2 cellular contexts compared by ENCODE assay signal in genomic region chr2:27640722-27641245, GRCh38.
TF ChIP-seq lines count a peak whose summit lies in the region.

No MANE protein-coding gene starts in this region.

TF ChIP-seq in K562, 482 proteins besides CTCF, POLR2A, EP300 and RAD21:
- TF ChIP-seq TAF9B (IDR thresholded peaks at IDR 0.05; ENCODE audit: partially characterized antibody) (no peak), HINFP (tag; conservative IDR thresholded peaks at IDR 0.05; ENCODE audit: low read depth) (peak; percentile 15; the same call in 1 of the 2 replicates)
TF ChIP-seq in K562: peak in this region for 1.

TF ChIP-seq in SK-N-SH treated with all-trans-retinoic acid at 6 μM for 48 hours, 23 proteins besides CTCF, POLR2A, EP300 and RAD21:
- TF ChIP-seq ZNF70 (CRISPR knock-in tag; IDR thresholded peaks at IDR 0.05) (no peak), ESRRG (CRISPR knock-in tag; IDR thresholded peaks at IDR 0.05) (no peak), ISL1 (CRISPR knock-in tag; IDR thresholded peaks at IDR 0.05) (no peak), SNAI2 (CRISPR knock-in tag; IDR thresholded peaks at IDR 0.05) (no peak)
